Comparison of ENCODE assay signal across 20 cellular contexts in the genomic region with DNA sequence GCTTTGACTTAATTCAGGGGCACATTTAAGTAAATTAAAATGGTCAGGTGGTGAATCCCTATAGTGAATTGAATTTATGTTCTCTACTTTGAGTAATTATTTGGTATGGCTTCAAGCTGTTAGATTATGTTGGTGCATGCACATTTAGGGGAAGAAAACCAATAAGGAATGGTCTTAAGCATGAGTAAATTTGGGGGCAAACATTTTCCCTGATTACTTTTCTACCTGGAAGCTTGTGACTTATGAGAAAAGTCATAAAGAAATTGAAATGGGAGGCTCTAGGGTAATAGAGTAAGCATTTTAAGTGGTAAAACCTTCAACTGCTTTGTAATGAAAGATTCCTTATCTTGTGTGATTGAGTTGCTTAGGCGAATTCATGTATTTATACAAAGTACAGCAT.
"Had no signal": no experiment of that assay in that cellular context is flagged by ENCODE, and none has a peak within 500 bp of the region (broad histone marks: within the 10 kb centered on the region; RNA-seq: fewer than 3 reads in every experiment).

No MANE protein-coding gene starts in this region.

- DNase-seq: IMR-90, Kasumi-1, KG1, MM.1S, NCI-H1092 treated with DMSO at 0.1 percent for 48 hours, NCI-H1436, NCI-H187, NCI-H2081 treated with DMSO at 0.1 percent for 48 hours, NCI-H2171, NCI-H226, NCI-H446, NCI-H510A, NCI-H524 treated with DMSO at 0.1 percent for 48 hours, NCI-H69, NCI-H774, SHP77, SK-N-SH had no signal

- H3K9me3 ChIP-seq: SK-N-SH had no signal

- H3K9me2 ChIP-seq: SK-N-SH had no signal

- H3K4me2 ChIP-seq: SK-N-SH had no signal

- H3K9ac ChIP-seq: SK-N-SH had no signal

- H3K27ac ChIP-seq: RWPE1 had no signal

- ATAC-seq: HepG2, Panc1 had no signal

- FAIRE-seq: HepG2 had no signal
